15 cellular contexts compared by ENCODE assay signal in the genomic region with DNA sequence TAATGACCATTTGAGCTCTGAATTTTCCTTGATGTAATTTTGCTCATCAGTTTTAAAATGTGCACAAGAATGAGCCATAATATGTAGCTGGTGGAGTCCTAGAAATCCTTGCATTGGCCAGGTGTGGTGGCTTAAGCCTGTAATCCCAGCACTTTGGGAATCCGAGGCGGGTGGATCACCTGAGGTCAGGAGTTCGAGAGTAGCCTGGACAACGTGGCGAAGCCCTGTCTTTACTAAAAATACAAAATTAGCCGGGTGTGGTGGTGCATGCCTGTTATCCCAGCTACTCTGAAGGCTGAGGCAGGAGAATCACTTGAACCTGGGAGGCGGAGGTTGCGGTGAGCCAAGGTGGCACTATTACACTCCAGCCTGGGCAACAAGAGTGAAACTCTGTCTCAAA. TPM values are rescaled to one million over a fixed set of nuclear protein-coding genes. Genes with fewer than 3 reads are reported as not detected.
"Had no signal": no experiment of that assay in that cellular context is flagged by ENCODE, and none has a peak within 500 bp of the region (broad histone marks: within the 10 kb centered on the region; RNA-seq: fewer than 3 reads in every experiment).

No MANE protein-coding gene starts in this region.

RNA-seq across cellular contexts. Expression of gene C16orf54, which starts 11.3 kb away (rescaled TPM):
- total RNA-seq: kidney epithelial cell, neural crest cell, osteocyte, temporal lobe had no signal

RNA-seq across cellular contexts. Expression of gene ZG16, which starts 21.0 kb away (rescaled TPM):
- total RNA-seq: heart left ventricle; kidney epithelial cell; left ventricle myocardium inferior; lower leg skin; mesenteric fat pad; mucosa of gallbladder; natural killer cell treated with Interleukin-12 subunit alpha and Interleukin-12 subunit beta and Interleukin-15 and Interleukin-18, amount 100 ng/mL, for 72 hours; neural crest cell; occipital lobe; osteocyte; prostate gland; right cardiac atrium; spleen; temporal lobe; upper lobe of right lung had no signal
- polyA plus RNA-seq: right cardiac atrium had no signal
